In genomic region chr2:65055427-65056214, GRCh38 we compare ENCODE assay signal across 8 cellular contexts. TPM values are rescaled to one million over a fixed set of nuclear protein-coding genes. Genes with fewer than 3 reads are reported as not detected.
DNase-seq lines count a peak whose midpoint lies in the region; ATAC-seq lines count a peak whose summit lies in the region.

No MANE protein-coding gene starts in this region.

- CTCF ChIA-PET in activated naive CD4-positive, alpha-beta T cell treated with anti-CD3 and anti-CD28 coated beads for 36 hours (lab: Charles Lee) = interaction anchor here (0.7 to 2.3 kb wide), 7 partner anchors 9 to 138 kb away, joined by 3 to 11 read pairs (median 4); no protein-coding TSS in a partner anchor

- peaks cover 51% of the 10 kb centered on the region for H3K4me1 Mint-ChIP-seq in activated naive CD4-positive, alpha-beta T cell treated with anti-CD3 and anti-CD28 coated beads for 36 hours (ENCODE audit: low read depth)

- DNase-seq in stimulated activated CD8-positive, alpha-beta memory T cell treated with anti-CD3 and anti-CD28 coated beads, Interleukin-12 subunit alpha, Interleukin-12 subunit beta, amount 100 ng/mL, for 1 hour (ENCODE audit: low read depth) = peak; percentile 36
- no peak for DNase-seq in stimulated activated CD8-positive, alpha-beta memory T cell treated with anti-CD3 and anti-CD28 coated beads, Interleukin-4, amount 100 ng/mL, for 48 hours
- peak; percentile 16 for DNase-seq in NCI-H2107 (lab: John Stamatoyannopoulos, UW)
- DNase-seq in activated naive CD4-positive, alpha-beta T cell treated with anti-CD3 and anti-CD28 coated beads for 36 hours = no peak
- no peak for DNase-seq in left ventricle myocardium superior
- no peak for DNase-seq in skeletal muscle cell (ENCODE audit: low read depth)
- DNase-seq in EL = no peak

- H3K9me3 Mint-ChIP-seq in activated naive CD4-positive, alpha-beta T cell treated with anti-CD3 and anti-CD28 coated beads for 36 hours = no peaks in the 10 kb centered on the region

- H3K4me3 ChIP-seq in skeletal muscle cell (ENCODE audit: low read depth, low read length) = peak overlapping the region; percentile 69

- intact Hi-C loops in activated naive CD4-positive, alpha-beta T cell treated with anti-CD3 and anti-CD28 coated beads for 36 hours (cut with micrococcal nuclease) = loop anchor here (1.0 to 2.0 kb wide), 7 partner anchors 66 to 1467 kb away; partner anchors contain the start of genes MDH1, SLC1A4, SPRED2 and WDPCP
- intact Hi-C loops in left ventricle myocardium superior (cut with micrococcal nuclease) = no loop called here

- peak overlapping the region; percentile 67 for H3K27ac Mint-ChIP-seq in activated naive CD4-positive, alpha-beta T cell treated with anti-CD3 and anti-CD28 coated beads for 36 hours

- H3K4me3 Mint-ChIP-seq in activated naive CD4-positive, alpha-beta T cell treated with anti-CD3 and anti-CD28 coated beads for 36 hours = peak overlapping the region; percentile 93

- ATAC-seq in HG02884 (IDR thresholded peaks at IDR 0.05; ENCODE audit: unreplicated experiment) (peak; percentile 18), left ventricle myocardium superior (peak; percentile 24)

- no peaks in the 10 kb centered on the region for H3K36me3 Mint-ChIP-seq in activated naive CD4-positive, alpha-beta T cell treated with anti-CD3 and anti-CD28 coated beads for 36 hours (ENCODE audit: low read depth)

- no peaks in the 10 kb centered on the region for H3K27me3 Mint-ChIP-seq in activated naive CD4-positive, alpha-beta T cell treated with anti-CD3 and anti-CD28 coated beads for 36 hours (ENCODE audit: low read depth)

RNA-seq across cellular contexts. Expression of gene CEP68, which starts 0.6 kb away (rescaled TPM):
- 1 to 10 TPM; 6.0 to 7.3 TPM for total RNA-seq in activated naive CD4-positive, alpha-beta T cell treated with anti-CD3 and anti-CD28 coated beads for 36 hours
- total RNA-seq in left ventricle myocardium superior = 19.5 TPM

Comparison
In these comparisons a context has a peak if more than half of its experiments do, and no peak if none do; other contexts are left out.
1. DNase-seq: peak in stimulated activated CD8-positive, alpha-beta memory T cell treated with anti-CD3 and anti-CD28 coated beads, Interleukin-12 subunit alpha, Interleukin-12 subunit beta, amount 100 ng/mL, for 1 hour (single experiment) and NCI-H2107 (single experiment); none in stimulated activated CD8-positive, alpha-beta memory T cell treated with anti-CD3 and anti-CD28 coated beads, Interleukin-4, amount 100 ng/mL, for 48 hours (single experiment), activated naive CD4-positive, alpha-beta T cell treated with anti-CD3 and anti-CD28 coated beads for 36 hours (single experiment), left ventricle myocardium superior (single experiment), skeletal muscle cell (single experiment) and EL (single experiment).